In genomic region chr5:60844429-60844890, GRCh38 we compare ENCODE assay signal across 8 cellular contexts. TPM values are rescaled to one million over a fixed set of nuclear protein-coding genes. Genes with fewer than 3 reads are reported as not detected.
A peak's percentile ranks its signal among the peaks of the same experiment; 100 is the strongest.
DNase-seq lines count a peak whose midpoint lies in the region; ATAC-seq and TF ChIP-seq lines count a peak whose summit lies in the region.

No MANE protein-coding gene starts in this region.

- peaks cover 5% of the 10 kb centered on the region for H3K4me1 ChIP-seq in OCI-LY1 (ENCODE audit: insufficient read depth, low read length, severe bottlenecking)
- no peaks in the 10 kb centered on the region for H3K4me1 ChIP-seq in endocrine pancreas (ENCODE audit: control insufficient read depth, insufficient read depth, low read length)
- H3K4me1 ChIP-seq in osteoblast (ENCODE audit: insufficient read depth, low read length), result peaks cover 8% of the 10 kb centered on the region

- H2AFZ ChIP-seq in OCI-LY1 (ENCODE audit: low read length) (no peak overlapping the region), osteoblast (ENCODE audit: low read length) (peak overlapping the region; percentile 5)

- H3K27me3 ChIP-seq in OCI-LY1 (ENCODE audit: insufficient read depth, low read length) (no peaks in the 10 kb centered on the region), endocrine pancreas (ENCODE audit: control insufficient read depth, insufficient read depth, low read length) (no peaks in the 10 kb centered on the region), osteoblast (ENCODE audit: insufficient read depth, low read length) (peaks cover 59% of the 10 kb centered on the region)

- no peaks in the 10 kb centered on the region for H3K9me3 ChIP-seq in OCI-LY1 (ENCODE audit: low read length)
- no peaks in the 10 kb centered on the region for H3K9me3 ChIP-seq in endocrine pancreas (ENCODE audit: control insufficient read depth, low read length)
- H3K9me3 ChIP-seq in osteoblast (ENCODE audit: low read depth, low read length), result no peaks in the 10 kb centered on the region

- H3K36me3 ChIP-seq in OCI-LY1 (ENCODE audit: insufficient read depth, low read length) (no peaks in the 10 kb centered on the region), endocrine pancreas (ENCODE audit: control insufficient read depth, insufficient read depth, low read length) (no peaks in the 10 kb centered on the region), osteoblast (ENCODE audit: insufficient read depth, low read length) (no peaks in the 10 kb centered on the region)

- H3K9me2 ChIP-seq in OCI-LY1 (ENCODE audit: low read depth, low read length), result no peaks in the 10 kb centered on the region

- CTCF ChIA-PET in GM10248 (lab: Yijun Ruan, JAX), result interaction anchor here (0.7 to 1.4 kb wide), 2 partner anchors 8 to 9 kb away, joined by 3 to 4 read pairs; no protein-coding TSS in a partner anchor

- H3K9ac ChIP-seq in OCI-LY1 (ENCODE audit: low read length) (peak overlapping the region; percentile 53; the same call in 1 of the 2 replicates), endocrine pancreas (ENCODE audit: control insufficient read depth, insufficient read depth, low read length) (peak overlapping the region; percentile 73)

- H3K27ac ChIP-seq in OCI-LY1 (ENCODE audit: low read depth, low read length, poor library complexity, severe bottlenecking) (no peak overlapping the region), osteoblast (ENCODE audit: low read depth, low read length) (no peak overlapping the region)

- TF ChIP-seq CTCF in GM10248 (IDR thresholded peaks at IDR 0.05; ENCODE audit: control extremely low read depth, extremely low read depth, low read depth, missing control alignments) (no peak), OCI-LY1 (IDR thresholded peaks at IDR 0.05; ENCODE audit: low read length) (no peak), osteoblast (IDR thresholded peaks at IDR 0.05; ENCODE audit: extremely low read depth, low read depth, low read length) (no peak)

- POLR2A ChIA-PET in GM10248 (lab: Yijun Ruan, JAX), result no interaction called here

- H3K4me2 ChIP-seq in OCI-LY1 (ENCODE audit: low read length), result peak overlapping the region; percentile 77
- H3K4me2 ChIP-seq in osteoblast (ENCODE audit: insufficient read depth, low read length), result peak overlapping the region; percentile 84

- peak overlapping the region; percentile 83 for H3K4me3 ChIP-seq in OCI-LY1 (ENCODE audit: low read depth, low read length, poor library complexity, severe bottlenecking)
- peak overlapping the region; percentile 78 for H3K4me3 ChIP-seq in endocrine pancreas (ENCODE audit: control insufficient read depth, insufficient read depth, low read length)
- H3K4me3 ChIP-seq in osteoblast (ENCODE audit: insufficient read depth, low read length), result peak overlapping the region; percentile 70

- peak; percentile 20 for DNase-seq in GM10248 (ENCODE audit: extremely low spot score)
- peak; percentile 68 for DNase-seq in osteoblast (ENCODE audit: insufficient read length, low spot score, missing footprints)
- no peak for DNase-seq in HCEC 1CT
- DNase-seq in activated CD4-positive, alpha-beta T cell treated with anti-CD3 and anti-CD28 coated beads, Interleukin-2, amount 50 U/mL, for 4 hours, result no peak

- H3F3A ChIP-seq in OCI-LY1 (ENCODE audit: insufficient read depth, low read length), result no peaks in the 10 kb centered on the region

- no peak for ATAC-seq in GM18907 (IDR thresholded peaks at IDR 0.05; ENCODE audit: unreplicated experiment)
- ATAC-seq in HG03139 (IDR thresholded peaks at IDR 0.05; ENCODE audit: unreplicated experiment), result no peak

- no peaks in the 10 kb centered on the region for H4K20me1 ChIP-seq in OCI-LY1 (ENCODE audit: insufficient read depth, low read length)
- no peaks in the 10 kb centered on the region for H4K20me1 ChIP-seq in osteoblast (ENCODE audit: insufficient read depth, low read length)

- no peaks in the 10 kb centered on the region for H3K79me2 ChIP-seq in OCI-LY1 (ENCODE audit: insufficient read depth, low read length)
- H3K79me2 ChIP-seq in osteoblast (ENCODE audit: insufficient read depth, low read length), result no peaks in the 10 kb centered on the region

RNA-seq across cellular contexts. Expression of gene ELOVL7, which starts 0.4 kb away (rescaled TPM):
- total RNA-seq in osteoblast, result under 0.01 TPM in 2 replicates

Comparison
In these comparisons a context has a peak if more than half of its experiments do, and no peak if none do; other contexts are left out.
1. DNase-seq: peak in GM10248 (single experiment) and osteoblast (single experiment); none in HCEC 1CT (single experiment) and activated CD4-positive, alpha-beta T cell treated with anti-CD3 and anti-CD28 coated beads, Interleukin-2, amount 50 U/mL, for 4 hours (0 of 2).
2. Peak in every context shown above with its lines, with median percentiles within 50 percentile points of each other: H3K4me3 ChIP-seq.